8 cellular contexts compared by ENCODE assay signal in genomic region chr10:42952358-42952757, GRCh38.
DNase-seq lines count a peak whose midpoint lies in the region; ATAC-seq and TF ChIP-seq lines count a peak whose summit lies in the region.

No MANE protein-coding gene starts in this region.

- no peaks in the 10 kb centered on the region for H3K4me1 Mint-ChIP-seq in HFFc6 (ENCODE audit: low read depth)
- no peaks in the 10 kb centered on the region for H3K4me1 Mint-ChIP-seq in T-helper 2 cell treated with Interferon-gamma antibody and Interleukin-4, amounts not matched to agents 5 μg/mL and 100 μg/mL, for 36 hours (ENCODE audit: low read depth)

- H3K27me3 ChIP-seq in right atrium auricular region, result no peaks in the 10 kb centered on the region
- peaks cover 0 to 16% (median 4%) of the 10 kb centered on the region in 3 donors for H3K27me3 ChIP-seq in gastrocnemius medialis

- TF ChIP-seq CTCF in HFFc6 (IDR thresholded peaks at IDR 0.05) (no peak), right atrium auricular region (IDR thresholded peaks at IDR 0.05) (no peak), gastrocnemius medialis (IDR thresholded peaks at IDR 0.05 in 4 of 5, conservative IDR thresholded peaks at IDR 0.05 in 1 of 5) (no peak)

- intact Hi-C loops in gastrocnemius medialis (cut with DNase I; ENCODE audit: low total_unique reads), result no loop called here

- H3K4me3 Mint-ChIP-seq in HFFc6, result no peak overlapping the region
- no peak overlapping the region for H3K4me3 Mint-ChIP-seq in T-helper 2 cell treated with Interferon-gamma antibody and Interleukin-4, amounts not matched to agents 5 μg/mL and 100 μg/mL, for 36 hours

- no peaks in the 10 kb centered on the region for H3K36me3 ChIP-seq in right atrium auricular region
- no peaks in the 10 kb centered on the region for H3K36me3 ChIP-seq in gastrocnemius medialis

- ATAC-seq in gastrocnemius medialis (peak; percentile 49 to 68), GM18873 (IDR thresholded peaks at IDR 0.05; ENCODE audit: low FRiP score, unreplicated experiment) (no peak)

- no peaks in the 10 kb centered on the region for H3K36me3 Mint-ChIP-seq in HFFc6 (ENCODE audit: low read depth)
- H3K36me3 Mint-ChIP-seq in T-helper 2 cell treated with Interferon-gamma antibody and Interleukin-4, amounts not matched to agents 5 μg/mL and 100 μg/mL, for 36 hours (ENCODE audit: low read depth), result no peaks in the 10 kb centered on the region

- H3K9me3 Mint-ChIP-seq in HFFc6, result no peaks in the 10 kb centered on the region
- H3K9me3 Mint-ChIP-seq in T-helper 2 cell treated with Interferon-gamma antibody and Interleukin-4, amounts not matched to agents 5 μg/mL and 100 μg/mL, for 36 hours, result no peaks in the 10 kb centered on the region

- TF ChIP-seq POLR2A in gastrocnemius medialis (IDR thresholded peaks at IDR 0.05), result no peak

- peaks cover 0 to 15% of the 10 kb centered on the region in 2 donors for H3K4me1 ChIP-seq in right atrium auricular region
- H3K4me1 ChIP-seq in gastrocnemius medialis, result peaks cover 0 to 7% of the 10 kb centered on the region in 2 donors

- H3K27me3 Mint-ChIP-seq in HFFc6 (ENCODE audit: insufficient read depth), result peaks cover 30% of the 10 kb centered on the region
- H3K27me3 Mint-ChIP-seq in T-helper 2 cell treated with Interferon-gamma antibody and Interleukin-4, amounts not matched to agents 5 μg/mL and 100 μg/mL, for 36 hours (ENCODE audit: low read depth), result no peaks in the 10 kb centered on the region

- in situ Hi-C loops in gastrocnemius medialis (cut with MboI; ENCODE audit: low sequenced_read_pairs in 4 of 4), result no loop called here

- H3K27ac Mint-ChIP-seq in HFFc6, result no peak overlapping the region
- H3K27ac Mint-ChIP-seq in T-helper 2 cell treated with Interferon-gamma antibody and Interleukin-4, amounts not matched to agents 5 μg/mL and 100 μg/mL, for 36 hours, result no peak overlapping the region

- DNase-seq in HFFc6, result peak; percentile 6
- DNase-seq in SW480 (ENCODE audit: low spot score), result peak; percentile 50
- peak; percentile 53 for DNase-seq in right atrium auricular region (ENCODE audit: low spot score)
- DNase-seq in gastrocnemius medialis, result peak in 1 of 2 donors; percentile 34
- no peak for DNase-seq in T-helper 2 cell treated with Interferon-gamma antibody and Interleukin-4, amounts not matched to agents 5 μg/mL and 100 μg/mL, for 36 hours (ENCODE audit: low spot score)
- no peak for DNase-seq in effector CD8-positive, alpha-beta T cell (lab: John Stamatoyannopoulos, UW)
- DNase-seq in GM19240 (ENCODE audit: insufficient read length, low spot score), result no peak

- H3K27ac ChIP-seq in right atrium auricular region (no peak overlapping the region), gastrocnemius medialis (peak overlapping the region in 2 of 4 donors; percentile 39 to 44)

- peaks cover 1 to 5% of the 10 kb centered on the region in 2 donors for H3K9me3 ChIP-seq in right atrium auricular region
- H3K9me3 ChIP-seq in gastrocnemius medialis, result no peaks in the 10 kb centered on the region

- H3K4me3 ChIP-seq in right atrium auricular region (no peak overlapping the region), gastrocnemius medialis (no peak overlapping the region)

Comparison
In these comparisons a context has a peak if more than half of its experiments do, and no peak if none do; other contexts are left out.
1. DNase-seq: peak in HFFc6 (single experiment), SW480 (single experiment) and right atrium auricular region (single experiment); none in T-helper 2 cell treated with Interferon-gamma antibody and Interleukin-4, amounts not matched to agents 5 μg/mL and 100 μg/mL, for 36 hours (single experiment), effector CD8-positive, alpha-beta T cell (single experiment) and GM19240 (single experiment).